Comparison of ENCODE assay signal across 1 cellular context in the genomic region with DNA sequence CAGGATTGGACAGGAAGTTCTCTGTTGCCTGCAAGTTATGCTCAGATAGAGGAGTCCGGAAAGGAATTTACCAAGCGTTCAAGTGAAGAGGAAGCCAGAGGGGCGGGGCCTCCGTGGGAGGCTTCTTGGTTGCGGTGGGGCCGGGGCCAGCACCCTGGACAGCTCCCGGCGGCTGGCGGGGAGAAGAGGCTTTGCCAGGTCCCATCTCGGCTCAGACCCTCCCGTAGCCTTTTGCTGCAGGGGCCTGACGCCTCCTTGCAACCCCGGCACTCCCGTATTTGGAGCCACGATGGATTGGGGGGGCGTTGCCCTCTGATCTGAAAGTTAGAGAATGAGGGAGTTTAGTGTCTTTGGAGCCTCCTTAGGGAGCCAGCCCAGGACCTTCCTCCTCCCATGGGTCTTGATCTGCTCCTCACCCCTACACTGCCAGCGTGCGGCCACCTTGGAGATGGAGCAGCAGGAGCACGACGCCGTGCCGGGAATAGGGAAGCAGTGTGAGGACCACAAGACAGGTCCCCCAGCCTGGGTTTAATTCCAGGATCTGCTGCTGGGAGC.
A peak's percentile ranks its signal among the peaks of the same experiment; 100 is the strongest.
TF ChIP-seq lines count a peak whose summit lies in the region.

No MANE protein-coding gene starts in this region.

TF ChIP-seq in K562, 482 proteins besides CTCF, POLR2A, EP300 and RAD21 (continued from another document and continues in another):
- TF ChIP-seq, protein P1, sequence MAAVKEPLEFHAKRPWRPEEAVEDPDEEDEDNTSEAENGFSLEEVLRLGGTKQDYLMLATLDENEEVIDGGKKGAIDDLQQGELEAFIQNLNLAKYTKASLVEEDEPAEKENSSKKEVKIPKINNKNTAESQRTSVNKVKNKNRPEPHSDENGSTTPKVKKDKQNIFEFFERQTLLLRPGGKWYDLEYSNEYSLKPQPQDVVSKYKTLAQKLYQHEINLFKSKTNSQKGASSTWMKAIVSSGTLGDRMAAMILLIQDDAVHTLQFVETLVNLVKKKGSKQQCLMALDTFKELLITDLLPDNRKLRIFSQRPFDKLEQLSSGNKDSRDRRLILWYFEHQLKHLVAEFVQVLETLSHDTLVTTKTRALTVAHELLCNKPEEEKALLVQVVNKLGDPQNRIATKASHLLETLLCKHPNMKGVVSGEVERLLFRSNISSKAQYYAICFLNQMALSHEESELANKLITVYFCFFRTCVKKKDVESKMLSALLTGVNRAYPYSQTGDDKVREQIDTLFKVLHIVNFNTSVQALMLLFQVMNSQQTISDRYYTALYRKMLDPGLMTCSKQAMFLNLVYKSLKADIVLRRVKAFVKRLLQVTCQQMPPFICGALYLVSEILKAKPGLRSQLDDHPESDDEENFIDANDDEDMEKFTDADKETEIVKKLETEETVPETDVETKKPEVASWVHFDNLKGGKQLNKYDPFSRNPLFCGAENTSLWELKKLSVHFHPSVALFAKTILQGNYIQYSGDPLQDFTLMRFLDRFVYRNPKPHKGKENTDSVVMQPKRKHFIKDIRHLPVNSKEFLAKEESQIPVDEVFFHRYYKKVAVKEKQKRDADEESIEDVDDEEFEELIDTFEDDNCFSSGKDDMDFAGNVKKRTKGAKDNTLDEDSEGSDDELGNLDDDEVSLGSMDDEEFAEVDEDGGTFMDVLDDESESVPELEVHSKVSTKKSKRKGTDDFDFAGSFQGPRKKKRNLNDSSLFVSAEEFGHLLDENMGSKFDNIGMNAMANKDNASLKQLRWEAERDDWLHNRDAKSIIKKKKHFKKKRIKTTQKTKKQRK (IDR thresholded peaks at IDR 0.05; ENCODE audit: borderline replicate concordance, low read depth, low read length) = no peak
- TF ChIP-seq ZZZ3 (IDR thresholded peaks at IDR 0.05) (no peak), HLTF (IDR thresholded peaks at IDR 0.05) (no peak), IRF2 (CRISPR knock-in tag; IDR thresholded peaks at IDR 0.05) (0 out of 2 replicates have a peak, but pooled peaks have one; percentile 56), SNAPC5 (CRISPR knock-in tag; IDR thresholded peaks at IDR 0.05) (no peak), FOXA3 (CRISPR knock-in tag; conservative IDR thresholded peaks at IDR 0.05 in 1 of 2, IDR thresholded peaks at IDR 0.05 in 1 of 2) (no peak), SMAD4 (CRISPR knock-in tag; conservative IDR thresholded peaks at IDR 0.05) (peak; percentile 69), ZNF143 (CRISPR knock-in tag; IDR thresholded peaks at IDR 0.05) (0 out of 2 replicates have a peak, but pooled peaks have one; percentile 16), HMGN3 (IDR thresholded peaks at IDR 0.05; ENCODE audit: borderline replicate concordance, extremely low read depth, insufficient read length, low read depth, low read length) (peak; percentile 37), CREM (IDR thresholded peaks at IDR 0.05; ENCODE audit: low read depth) (peak; percentile 36; the same call in 1 of the 2 replicates), TFE3 (CRISPR knock-in tag; IDR thresholded peaks at IDR 0.05) (no peak), STAT5B (CRISPR knock-in tag; IDR thresholded peaks at IDR 0.05) (no peak), ZNF707 (CRISPR knock-in tag; conservative IDR thresholded peaks at IDR 0.05) (no peak), SMAD2 (IDR thresholded peaks at IDR 0.05; ENCODE audit: low read depth, low read length) (no peak), ZNF436 (CRISPR knock-in tag; IDR thresholded peaks at IDR 0.05) (no peak), RCOR1 (IDR thresholded peaks at IDR 0.05; ENCODE audit: borderline replicate concordance in 1 of 2, low read depth in 2 of 2, low read length in 2 of 2) (peak in 1 of 2 experiments; percentile 85; a peak in 2 of 4 replicates), MEF2D (tag; conservative IDR thresholded peaks at IDR 0.05; ENCODE audit: low read depth) (no peak), HDAC1 (IDR thresholded peaks at IDR 0.05) (0 out of 4 replicates have a peak, but pooled peaks of 1 of the 2 experiments have one; percentile 20), KLF13 (tag; IDR thresholded peaks at IDR 0.05; ENCODE audit: borderline replicate concordance, low read depth) (peak; percentile 58; the same call in 1 of the 2 replicates), U2AF2 (optimal IDR thresholded peaks at IDR 0.05; ENCODE audit: low read depth, low read length) (no peak), ZNF511 (CRISPR knock-in tag; IDR thresholded peaks at IDR 0.05) (peak; percentile 96), THAP7 (CRISPR knock-in tag; IDR thresholded peaks at IDR 0.05) (no peak), CAMTA2 (CRISPR knock-in tag; conservative IDR thresholded peaks at IDR 0.05) (no peak), NFIC (IDR thresholded peaks at IDR 0.05) (0 out of 2 replicates have a peak, but pooled peaks have one; percentile 8), KDM4B (IDR thresholded peaks at IDR 0.05; ENCODE audit: borderline replicate concordance in 2 of 2, low read depth in 1 of 2) (no peak), NCOA1 (IDR thresholded peaks at IDR 0.05; ENCODE audit: low read depth) (peak; percentile 67), MIER1 (IDR thresholded peaks at IDR 0.05; ENCODE audit: low read depth) (peak; percentile 98), ZNF445 (CRISPR knock-in tag; IDR thresholded peaks at IDR 0.05; ENCODE audit: low read depth) (no peak), NR2C2 (CRISPR knock-in tag; IDR thresholded peaks at IDR 0.05) (peak; percentile 68; the same call in 1 of the 2 replicates), NR2C2 (tag; IDR thresholded peaks at IDR 0.05) (no peak), ZNF197 (CRISPR knock-in tag; IDR thresholded peaks at IDR 0.05; ENCODE audit: low read depth) (peak; percentile 70; the same call in 1 of the 2 replicates), PRMT5 (CRISPR knock-in tag; IDR thresholded peaks at IDR 0.05) (peak; percentile 94), TGIF2 (CRISPR knock-in tag; IDR thresholded peaks at IDR 0.05) (peak; percentile 92), ZNF12 (CRISPR knock-in tag; IDR thresholded peaks at IDR 0.05) (peak; percentile 51; the same call in 1 of the 2 replicates), ZNF395 (CRISPR knock-in tag; IDR thresholded peaks at IDR 0.05) (peak; percentile 85)
- TF ChIP-seq, protein P2, sequence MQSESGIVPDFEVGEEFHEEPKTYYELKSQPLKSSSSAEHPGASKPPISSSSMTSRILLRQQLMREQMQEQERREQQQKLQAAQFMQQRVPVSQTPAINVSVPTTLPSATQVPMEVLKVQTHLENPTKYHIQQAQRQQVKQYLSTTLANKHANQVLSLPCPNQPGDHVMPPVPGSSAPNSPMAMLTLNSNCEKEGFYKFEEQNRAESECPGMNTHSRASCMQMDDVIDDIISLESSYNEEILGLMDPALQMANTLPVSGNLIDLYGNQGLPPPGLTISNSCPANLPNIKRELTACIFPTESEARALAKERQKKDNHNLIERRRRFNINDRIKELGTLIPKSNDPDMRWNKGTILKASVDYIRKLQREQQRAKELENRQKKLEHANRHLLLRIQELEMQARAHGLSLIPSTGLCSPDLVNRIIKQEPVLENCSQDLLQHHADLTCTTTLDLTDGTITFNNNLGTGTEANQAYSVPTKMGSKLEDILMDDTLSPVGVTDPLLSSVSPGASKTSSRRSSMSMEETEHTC (IDR thresholded peaks at IDR 0.05) = no peak
- TF ChIP-seq, protein P3, sequence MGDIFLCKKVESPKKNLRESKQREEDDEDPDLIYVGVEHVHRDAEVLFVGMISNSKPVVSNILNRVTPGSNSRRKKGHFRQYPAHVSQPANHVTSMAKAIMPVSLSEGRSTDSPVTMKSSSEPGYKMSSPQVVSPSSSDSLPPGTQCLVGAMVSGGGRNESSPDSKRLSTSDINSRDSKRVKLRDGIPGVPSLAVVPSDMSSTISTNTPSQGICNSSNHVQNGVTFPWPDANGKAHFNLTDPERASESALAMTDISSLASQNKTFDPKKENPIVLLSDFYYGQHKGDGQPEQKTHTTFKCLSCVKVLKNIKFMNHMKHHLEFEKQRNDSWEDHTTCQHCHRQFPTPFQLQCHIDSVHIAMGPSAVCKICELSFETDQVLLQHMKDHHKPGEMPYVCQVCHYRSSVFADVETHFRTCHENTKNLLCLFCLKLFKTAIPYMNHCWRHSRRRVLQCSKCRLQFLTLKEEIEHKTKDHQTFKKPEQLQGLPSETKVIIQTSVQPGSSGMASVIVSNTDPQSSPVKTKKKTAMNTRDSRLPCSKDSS (IDR thresholded peaks at IDR 0.05; ENCODE audit: low read depth, partially characterized antibody) = no peak
- TF ChIP-seq, protein P4, sequence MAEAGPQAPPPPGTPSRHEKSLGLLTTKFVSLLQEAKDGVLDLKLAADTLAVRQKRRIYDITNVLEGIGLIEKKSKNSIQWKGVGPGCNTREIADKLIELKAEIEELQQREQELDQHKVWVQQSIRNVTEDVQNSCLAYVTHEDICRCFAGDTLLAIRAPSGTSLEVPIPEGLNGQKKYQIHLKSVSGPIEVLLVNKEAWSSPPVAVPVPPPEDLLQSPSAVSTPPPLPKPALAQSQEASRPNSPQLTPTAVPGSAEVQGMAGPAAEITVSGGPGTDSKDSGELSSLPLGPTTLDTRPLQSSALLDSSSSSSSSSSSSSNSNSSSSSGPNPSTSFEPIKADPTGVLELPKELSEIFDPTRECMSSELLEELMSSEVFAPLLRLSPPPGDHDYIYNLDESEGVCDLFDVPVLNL (CRISPR knock-in tag; IDR thresholded peaks at IDR 0.05; ENCODE audit: low read depth) = 0 out of 2 replicates have a peak, but pooled peaks have one; percentile 19
- TF ChIP-seq, protein P5, sequence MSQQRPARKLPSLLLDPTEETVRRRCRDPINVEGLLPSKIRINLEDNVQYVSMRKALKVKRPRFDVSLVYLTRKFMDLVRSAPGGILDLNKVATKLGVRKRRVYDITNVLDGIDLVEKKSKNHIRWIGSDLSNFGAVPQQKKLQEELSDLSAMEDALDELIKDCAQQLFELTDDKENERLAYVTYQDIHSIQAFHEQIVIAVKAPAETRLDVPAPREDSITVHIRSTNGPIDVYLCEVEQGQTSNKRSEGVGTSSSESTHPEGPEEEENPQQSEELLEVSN (IDR thresholded peaks at IDR 0.05; ENCODE audit: borderline replicate concordance in 1 of 2, extremely low read depth in 1 of 2, insufficient read depth in 1 of 2, insufficient read length in 1 of 2, low read depth in 1 of 2, low read length in 1 of 2, poor library complexity in 1 of 2, severe bottlenecking in 1 of 2) = peak in 1 of 2 experiments; percentile 6
- TF ChIP-seq, protein P6, sequence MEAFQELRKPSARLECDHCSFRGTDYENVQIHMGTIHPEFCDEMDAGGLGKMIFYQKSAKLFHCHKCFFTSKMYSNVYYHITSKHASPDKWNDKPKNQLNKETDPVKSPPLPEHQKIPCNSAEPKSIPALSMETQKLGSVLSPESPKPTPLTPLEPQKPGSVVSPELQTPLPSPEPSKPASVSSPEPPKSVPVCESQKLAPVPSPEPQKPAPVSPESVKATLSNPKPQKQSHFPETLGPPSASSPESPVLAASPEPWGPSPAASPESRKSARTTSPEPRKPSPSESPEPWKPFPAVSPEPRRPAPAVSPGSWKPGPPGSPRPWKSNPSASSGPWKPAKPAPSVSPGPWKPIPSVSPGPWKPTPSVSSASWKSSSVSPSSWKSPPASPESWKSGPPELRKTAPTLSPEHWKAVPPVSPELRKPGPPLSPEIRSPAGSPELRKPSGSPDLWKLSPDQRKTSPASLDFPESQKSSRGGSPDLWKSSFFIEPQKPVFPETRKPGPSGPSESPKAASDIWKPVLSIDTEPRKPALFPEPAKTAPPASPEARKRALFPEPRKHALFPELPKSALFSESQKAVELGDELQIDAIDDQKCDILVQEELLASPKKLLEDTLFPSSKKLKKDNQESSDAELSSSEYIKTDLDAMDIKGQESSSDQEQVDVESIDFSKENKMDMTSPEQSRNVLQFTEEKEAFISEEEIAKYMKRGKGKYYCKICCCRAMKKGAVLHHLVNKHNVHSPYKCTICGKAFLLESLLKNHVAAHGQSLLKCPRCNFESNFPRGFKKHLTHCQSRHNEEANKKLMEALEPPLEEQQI (IDR thresholded peaks at IDR 0.05) = peak; percentile 70; the same call in 1 of the 2 replicates
- TF ChIP-seq, protein P7, sequence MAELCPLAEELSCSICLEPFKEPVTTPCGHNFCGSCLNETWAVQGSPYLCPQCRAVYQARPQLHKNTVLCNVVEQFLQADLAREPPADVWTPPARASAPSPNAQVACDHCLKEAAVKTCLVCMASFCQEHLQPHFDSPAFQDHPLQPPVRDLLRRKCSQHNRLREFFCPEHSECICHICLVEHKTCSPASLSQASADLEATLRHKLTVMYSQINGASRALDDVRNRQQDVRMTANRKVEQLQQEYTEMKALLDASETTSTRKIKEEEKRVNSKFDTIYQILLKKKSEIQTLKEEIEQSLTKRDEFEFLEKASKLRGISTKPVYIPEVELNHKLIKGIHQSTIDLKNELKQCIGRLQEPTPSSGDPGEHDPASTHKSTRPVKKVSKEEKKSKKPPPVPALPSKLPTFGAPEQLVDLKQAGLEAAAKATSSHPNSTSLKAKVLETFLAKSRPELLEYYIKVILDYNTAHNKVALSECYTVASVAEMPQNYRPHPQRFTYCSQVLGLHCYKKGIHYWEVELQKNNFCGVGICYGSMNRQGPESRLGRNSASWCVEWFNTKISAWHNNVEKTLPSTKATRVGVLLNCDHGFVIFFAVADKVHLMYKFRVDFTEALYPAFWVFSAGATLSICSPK (IDR thresholded peaks at IDR 0.05; ENCODE audit: borderline replicate concordance) = no peak
